ENCODE assay signal across 12 cellular contexts in the genomic region with DNA sequence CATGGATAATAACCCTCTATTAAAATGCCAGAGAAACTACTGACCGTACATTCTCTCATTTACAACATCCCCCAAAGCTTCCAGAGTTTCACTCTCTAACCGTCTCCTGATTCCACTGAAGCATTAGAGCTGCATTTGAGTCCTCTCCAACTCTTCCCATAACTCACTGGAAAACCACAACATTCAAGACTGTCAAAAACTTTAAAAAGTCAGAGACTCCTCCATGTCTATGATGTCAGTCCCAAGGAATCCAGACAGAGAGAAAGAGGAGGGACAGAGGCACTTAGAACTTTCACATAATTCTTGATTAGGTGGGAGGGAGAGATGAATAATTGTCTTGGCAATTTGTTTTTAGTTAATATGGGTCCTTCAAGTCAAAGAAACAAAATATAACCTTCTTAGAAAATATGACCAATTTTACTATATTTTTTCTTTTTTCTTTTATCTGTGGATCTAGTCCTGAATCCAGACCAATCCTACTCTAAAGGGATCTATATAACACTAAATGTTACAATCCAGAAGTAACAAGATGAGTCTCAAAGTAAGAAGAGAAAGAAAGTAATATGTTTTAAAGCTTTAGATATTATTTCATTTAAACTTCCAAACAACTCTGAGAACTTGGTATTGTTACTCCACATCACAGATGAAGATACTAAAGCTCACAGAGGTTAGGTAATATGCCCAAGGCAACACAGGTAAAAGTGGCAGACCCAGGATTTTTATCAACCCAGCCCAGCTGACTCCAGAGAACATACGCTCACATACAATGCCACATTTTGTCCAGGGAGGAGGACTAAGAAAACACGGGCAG. TPM values are rescaled to one million over a fixed set of nuclear protein-coding genes. Genes with fewer than 3 reads are reported as not detected.
DNase-seq lines count a peak whose midpoint lies in the region; ATAC-seq and TF ChIP-seq lines count a peak whose summit lies in the region.
"Had no signal": no experiment of that assay in that cellular context is flagged by ENCODE, and none has a peak within 500 bp of the region (broad histone marks: within the 10 kb centered on the region; RNA-seq: fewer than 3 reads in every experiment).

No MANE protein-coding gene starts in this region.

- H3K9me3 ChIP-seq in adipocyte (ENCODE audit: control insufficient read depth, low read length), result no peaks in the 10 kb centered on the region
- no peaks in the 10 kb centered on the region for H3K9me3 ChIP-seq in skeletal muscle tissue (ENCODE audit: control insufficient read depth in 3 of 3, low read length in 3 of 3)
- H3K9me3 ChIP-seq: body of pancreas had no signal

- H3K27me3 Mint-ChIP-seq in stimulated activated naive B cell treated with anti-CD40 and anti-IgM and Interleukin-4, amounts not matched to agents 10 μg/mL and 1 μg/mL and 100 μg/mL, for 72 hours, result peaks cover 45 to 70% of the 10 kb centered on the region in 2 donors

- peaks cover 0 to 1% of the 10 kb centered on the region in 2 donors for H3K4me1 Mint-ChIP-seq in stimulated activated naive B cell treated with anti-CD40 and anti-IgM and Interleukin-4, amounts not matched to agents 10 μg/mL and 1 μg/mL and 100 μg/mL, for 72 hours

- H3K4me3 Mint-ChIP-seq in stimulated activated naive B cell treated with anti-CD40 and anti-IgM and Interleukin-4, amounts not matched to agents 10 μg/mL and 1 μg/mL and 100 μg/mL, for 72 hours, result no peak overlapping the region

- H3K9ac ChIP-seq in adipocyte (ENCODE audit: low read length), result peak overlapping the region; percentile 78
- H3K9ac ChIP-seq in skeletal muscle tissue (ENCODE audit: low read depth in 1 of 3, low read length in 3 of 3), result no peak overlapping the region

- H3K36me3 Mint-ChIP-seq in stimulated activated naive B cell treated with anti-CD40 and anti-IgM and Interleukin-4, amounts not matched to agents 10 μg/mL and 1 μg/mL and 100 μg/mL, for 72 hours, result peaks cover 17 to 52% of the 10 kb centered on the region in 2 donors

- no peak overlapping the region for H3K27ac Mint-ChIP-seq in stimulated activated naive B cell treated with anti-CD40 and anti-IgM and Interleukin-4, amounts not matched to agents 10 μg/mL and 1 μg/mL and 100 μg/mL, for 72 hours

- H3K4me3 ChIP-seq in adipocyte (ENCODE audit: low read length) (peak overlapping the region; percentile 68), skeletal muscle tissue (ENCODE audit: low read length in 3 of 3) (no peak overlapping the region)
- H3K4me3 ChIP-seq: body of pancreas had no signal

- H3K9me3 Mint-ChIP-seq in stimulated activated naive B cell treated with anti-CD40 and anti-IgM and Interleukin-4, amounts not matched to agents 10 μg/mL and 1 μg/mL and 100 μg/mL, for 72 hours, result no peaks in the 10 kb centered on the region

- H3K36me3 ChIP-seq in adipocyte (ENCODE audit: control insufficient read depth, insufficient read depth, low read length, severe bottlenecking) (no peaks in the 10 kb centered on the region), skeletal muscle tissue (ENCODE audit: control insufficient read depth in 3 of 3, insufficient read depth in 3 of 3, low read length in 3 of 3) (no peaks in the 10 kb centered on the region)

- TF ChIP-seq CTCF in GM20000 (IDR thresholded peaks at IDR 0.05; ENCODE audit: extremely low read depth, missing control alignments), result no peak

- DNase-seq in GM03348 (ENCODE audit: low spot score) (peak; percentile 88), adipocyte (ENCODE audit: low read depth) (peak; percentile 83), hepatic stellate cell (ENCODE audit: low spot score) (peak; percentile 83), GM20000 (ENCODE audit: low spot score) (no peak)
- DNase-seq in stimulated activated naive CD8-positive, alpha-beta T cell treated with anti-CD3 and anti-CD28 coated beads, Interleukin-15, Interleukin-2, amounts not matched to agents 100 U/mL and 50 U/mL, for 24 hours, result no peak
- DNase-seq in stimulated activated CD4-positive, alpha-beta T cell treated with anti-CD3 and anti-CD28 coated beads, Interleukin-12 subunit alpha, Interleukin-12 subunit beta, amount 100 ng/mL, for 4 hours, result no peak
- DNase-seq in stimulated activated naive B cell treated with anti-CD40 and anti-IgM and Interleukin-4, amounts not matched to agents 10 μg/mL and 1 μg/mL and 100 μg/mL, for 72 hours, result no peak
- DNase-seq: body of pancreas, DND-41, glutamatergic neuron, NCI-H345 had no signal

- peak overlapping the region; percentile 32 for H3K27ac ChIP-seq in skeletal muscle tissue (ENCODE audit: low read depth, low read length)
- H3K27ac ChIP-seq: body of pancreas had no signal

- H3K27me3 ChIP-seq in adipocyte (replicated peaks; ENCODE audit: control insufficient read depth, insufficient read depth, low read length) (no peaks in the 10 kb centered on the region), skeletal muscle tissue (ENCODE audit: control insufficient read depth in 3 of 3, insufficient read depth in 3 of 3, low read length in 3 of 3) (no peaks in the 10 kb centered on the region)
- H3K27me3 ChIP-seq: body of pancreas had no signal

- ATAC-seq in stimulated activated naive CD8-positive, alpha-beta T cell treated with anti-CD3 and anti-CD28 coated beads, Interleukin-15, Interleukin-2, amounts not matched to agents 100 U/mL and 50 U/mL, for 24 hours, result no peak
- no peak for ATAC-seq in stimulated activated naive B cell treated with anti-CD40 and anti-IgM and Interleukin-4, amounts not matched to agents 10 μg/mL and 1 μg/mL and 100 μg/mL, for 72 hours (replicated peaks)
- ATAC-seq: body of pancreas had no signal

- H3K4me1 ChIP-seq in adipocyte (ENCODE audit: control insufficient read depth, insufficient read depth, low read length) (peaks cover 35% of the 10 kb centered on the region), skeletal muscle tissue (ENCODE audit: control insufficient read depth in 3 of 3, insufficient read depth in 3 of 3, low read length in 3 of 3) (peaks cover 12 to 32% (median 24%) of the 10 kb centered on the region in 3 donors)

RNA-seq across cellular contexts. Expression of a gene that starts 23.8 kb away (rescaled TPM):
- total RNA-seq in skeletal muscle tissue, result 15.7 TPM

RNA-seq across cellular contexts. Expression of a gene that starts 50.0 kb away (rescaled TPM):
- 6.8 TPM for total RNA-seq in skeletal muscle tissue

RNA-seq across cellular contexts. Expression of a gene that starts 59.1 kb away (rescaled TPM):
- total RNA-seq in skeletal muscle tissue, result 8.4 TPM

Comparison
In these comparisons a context has a peak if more than half of its experiments do, and no peak if none do; other contexts are left out.
1. DNase-seq: peak in GM03348 (single experiment), adipocyte (single experiment) and hepatic stellate cell (single experiment); none in stimulated activated naive CD8-positive, alpha-beta T cell treated with anti-CD3 and anti-CD28 coated beads, Interleukin-15, Interleukin-2, amounts not matched to agents 100 U/mL and 50 U/mL, for 24 hours (single experiment), stimulated activated CD4-positive, alpha-beta T cell treated with anti-CD3 and anti-CD28 coated beads, Interleukin-12 subunit alpha, Interleukin-12 subunit beta, amount 100 ng/mL, for 4 hours (single experiment), GM20000 (single experiment) and stimulated activated naive B cell treated with anti-CD40 and anti-IgM and Interleukin-4, amounts not matched to agents 10 μg/mL and 1 μg/mL and 100 μg/mL, for 72 hours (single experiment).